Comparison of ENCODE assay signal across 14 cellular contexts in the genomic region with DNA sequence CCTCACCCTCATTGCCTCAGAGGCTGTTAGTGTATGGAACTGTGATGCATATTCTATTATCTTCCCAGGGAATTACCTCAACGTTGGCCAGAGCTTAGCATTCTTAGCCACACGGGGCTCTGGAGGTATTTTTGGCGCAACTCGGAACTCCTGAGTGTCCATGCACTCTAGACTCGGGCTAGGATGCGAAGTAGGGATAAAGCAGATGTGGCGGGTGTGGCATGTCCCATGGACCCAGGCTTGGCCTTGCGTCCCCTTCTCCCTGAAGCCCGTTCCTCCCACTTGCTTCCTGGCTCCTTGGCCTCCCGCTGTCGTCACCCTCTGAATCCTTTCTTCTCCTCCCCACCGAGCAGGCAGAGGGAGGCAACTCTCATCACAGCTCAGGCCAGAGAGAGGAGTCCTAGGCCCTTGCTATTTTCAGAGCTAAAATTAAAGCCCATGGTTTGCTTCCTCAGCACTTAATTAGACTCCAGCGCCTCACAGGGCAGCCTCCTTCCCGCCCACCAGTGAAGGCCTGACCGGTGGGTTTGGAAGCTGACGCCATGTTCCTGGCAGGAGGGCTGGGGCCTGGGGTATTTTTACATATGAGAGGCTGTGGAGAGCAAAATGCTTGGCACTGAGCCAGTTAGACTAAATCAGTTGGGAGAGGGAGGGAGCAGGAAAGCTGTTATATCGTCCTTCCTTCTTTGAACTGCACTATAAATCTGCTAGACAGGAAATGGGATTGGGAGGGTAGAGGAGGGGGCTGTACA.
DNase-seq lines count a peak whose midpoint lies in the region; TF ChIP-seq lines count a peak whose summit lies in the region.
"Had no signal": no experiment of that assay in that cellular context is flagged by ENCODE, and none has a peak within 500 bp of the region (broad histone marks: within the 10 kb centered on the region; RNA-seq: fewer than 3 reads in every experiment).

No MANE protein-coding gene starts in this region.

- H3K27me3 Mint-ChIP-seq in immature natural killer cell (ENCODE audit: low read depth in 3 of 3): no peaks in the 10 kb centered on the region
- H3K27me3 Mint-ChIP-seq: naive thymus-derived CD4-positive, alpha-beta T cell had no signal

- no peak for TF ChIP-seq CTCF in VCaP (conservative IDR thresholded peaks at IDR 0.05)

- peaks cover 8 to 24% (median 17%) of the 10 kb centered on the region in 6 donors for H3K9me3 Mint-ChIP-seq in immature natural killer cell

- peaks cover 4 to 12% of the 10 kb centered on the region in 2 donors for H3K4me1 Mint-ChIP-seq in immature natural killer cell

- H3K27ac Mint-ChIP-seq in immature natural killer cell: peak overlapping the region in 1 of 6 donors; percentile 25
- H3K27ac Mint-ChIP-seq: naive thymus-derived CD4-positive, alpha-beta T cell had no signal

- peak; percentile 26 to 44 for DNase-seq in NCI-H2081 (lab: John Stamatoyannopoulos, UW)
- DNase-seq in NCI-H2081 treated with DMSO at 0.1 percent for 48 hours (lab: John Stamatoyannopoulos, UW): no peak
- DNase-seq in left kidney (ENCODE audit: low read depth, low spot score): peak; percentile 82
- DNase-seq in ureter (ENCODE audit: low spot score): peak; percentile 23
- no peak for DNase-seq in immature natural killer cell
- DNase-seq in activated CD8-positive, alpha-beta memory T cell treated with anti-CD3 and anti-CD28 coated beads, Interleukin-2, amount 50 U/mL, for 48 hours: no peak
- DNase-seq in central memory CD4-positive, alpha-beta T cell: no peak
- DNase-seq: activated CD4-positive, alpha-beta T cell treated with anti-CD3 and anti-CD28 coated beads, Interleukin-2, amount 50 U/mL, for 4 hours; cerebellar nuclear complex; DND-41; Kasumi-1; naive thymus-derived CD4-positive, alpha-beta T cell; T-helper 2 cell had no signal

- no peak overlapping the region for H3K4me3 Mint-ChIP-seq in immature natural killer cell
- H3K4me3 Mint-ChIP-seq: naive thymus-derived CD4-positive, alpha-beta T cell had no signal

- peak overlapping the region; percentile 38; the same call in 1 of the 2 replicates for H3K27ac ChIP-seq in VCaP

- H3K36me3 Mint-ChIP-seq in immature natural killer cell: peaks cover 15 to 22% (median 19%) of the 10 kb centered on the region in 3 donors

Comparison
In these comparisons a context has a peak if more than half of its experiments do, and no peak if none do; other contexts are left out.
1. DNase-seq: peak in NCI-H2081 (2 of 2), left kidney (single experiment) and ureter (single experiment); none in NCI-H2081 treated with DMSO at 0.1 percent for 48 hours (single experiment), immature natural killer cell (0 of 3), activated CD8-positive, alpha-beta memory T cell treated with anti-CD3 and anti-CD28 coated beads, Interleukin-2, amount 50 U/mL, for 48 hours (single experiment) and central memory CD4-positive, alpha-beta T cell (single experiment).